ENCODE assay signal across 16 cellular contexts in genomic region chr6:113371106-113371505, GRCh38.
"Had no signal": no experiment of that assay in that cellular context is flagged by ENCODE, and none has a peak within 500 bp of the region (broad histone marks: within the 10 kb centered on the region; RNA-seq: fewer than 3 reads in every experiment).

No MANE protein-coding gene starts in this region.

- H3K4me3 ChIP-seq: esophagus squamous epithelium, heart right ventricle, spleen, tibial artery, upper lobe of left lung, uterus had no signal

- DNase-seq: dermis blood vessel endothelial cell; esophagus squamous epithelium; heart right ventricle; hypothalamus; kidney glomerular epithelial cell; mesendoderm; naive B cell; nephron progenitor cell; posterior cingulate gyrus; spleen; stimulated activated CD4-positive, alpha-beta T cell treated with anti-CD3 and anti-CD28 coated beads, Interleukin-15, amount 100 ng/mL, for 24 hours; stimulated activated CD4-positive, alpha-beta T cell treated with anti-CD3 and anti-CD28 coated beads, Interleukin-1b, Interleukin-23, amount 100 ng/mL, for 48 hours; stimulated activated CD4-positive, alpha-beta T cell treated with anti-CD3 and anti-CD28 coated beads, Interleukin-4, amount 100 ng/mL, for 24 hours; tibial artery; upper lobe of left lung; uterus had no signal

- H3K9me3 ChIP-seq: esophagus squamous epithelium, heart right ventricle, spleen, tibial artery, upper lobe of left lung, uterus had no signal

- H3K36me3 ChIP-seq: esophagus squamous epithelium, heart right ventricle, spleen, tibial artery, upper lobe of left lung, uterus had no signal

- H3K27me3 ChIP-seq: esophagus squamous epithelium, heart right ventricle, spleen, tibial artery, upper lobe of left lung, uterus had no signal

- H3K27ac ChIP-seq: esophagus squamous epithelium, heart right ventricle, spleen, tibial artery, upper lobe of left lung, uterus had no signal

- H3K4me1 ChIP-seq: esophagus squamous epithelium, heart right ventricle, spleen, tibial artery, upper lobe of left lung, uterus had no signal
